Comparison of ENCODE assay signal across 11 cellular contexts in the genomic region with DNA sequence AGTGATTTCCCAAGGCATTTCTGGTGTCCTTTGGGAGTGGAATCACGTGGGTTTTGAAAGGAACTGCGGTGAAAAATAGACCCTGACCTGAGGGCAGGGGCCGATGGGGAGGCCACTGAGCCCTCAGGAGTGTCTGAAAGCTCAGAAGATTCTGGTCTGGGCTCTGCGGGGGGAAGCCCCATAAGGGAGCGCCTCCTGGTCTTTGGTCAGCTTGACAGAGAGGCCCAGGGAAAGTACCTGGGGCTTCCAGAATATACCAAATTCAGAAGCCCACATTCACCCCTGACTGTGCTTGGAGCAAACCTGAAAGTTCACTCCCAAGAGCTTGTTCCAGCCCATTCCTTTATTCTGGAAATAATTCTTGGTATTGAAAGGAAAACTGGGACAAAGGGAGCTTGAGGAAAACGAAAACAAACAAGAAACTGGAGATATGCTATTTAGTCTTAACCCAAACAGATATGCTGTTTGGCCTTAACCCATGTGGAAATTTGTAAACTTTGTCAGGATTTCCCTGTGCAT. TPM values are rescaled to one million over a fixed set of nuclear protein-coding genes. Genes with fewer than 3 reads are reported as not detected.
DNase-seq lines count a peak whose midpoint lies in the region; ATAC-seq and TF ChIP-seq lines count a peak whose summit lies in the region.
"Had no signal": no experiment of that assay in that cellular context is flagged by ENCODE, and none has a peak within 500 bp of the region (broad histone marks: within the 10 kb centered on the region; RNA-seq: fewer than 3 reads in every experiment).

No MANE protein-coding gene starts in this region.

- intact Hi-C loops in gastrocnemius medialis (cut with DNase I; ENCODE audit: low total_unique reads) = no loop called here

- H3K9me3 ChIP-seq in esophagus (ENCODE audit: control insufficient read depth in 2 of 2, insufficient read depth in 1 of 2, low read depth in 1 of 2, low read length in 1 of 2) (no peaks in the 10 kb centered on the region), gastrocnemius medialis (no peaks in the 10 kb centered on the region)

- H3K27ac ChIP-seq in esophagus (ENCODE audit: low read depth in 2 of 2, low read length in 1 of 2) (peak overlapping the region; percentile 40 to 47), gastrocnemius medialis (peak overlapping the region; percentile 48 to 68 (median 52))
- H3K27ac ChIP-seq: C4-2B had no signal

- no peak for TF ChIP-seq POLR2A in gastrocnemius medialis (IDR thresholded peaks at IDR 0.05)

- DNase-seq in GM19238 (ENCODE audit: insufficient read length, low spot score) (peak; percentile 43), gastrocnemius medialis (no peak), HCEC 1CT (no peak), middle frontal gyrus (ENCODE audit: extremely low spot score, low spot score) (no peak)
- DNase-seq: activated CD4-positive, alpha-beta T cell treated with anti-CD3 and anti-CD28 coated beads for 36 hours; erythroblast; NCI-H2029 treated with DMSO at 0.1 percent for 48 hours; stimulated activated CD4-positive, alpha-beta T cell treated with anti-CD3 and anti-CD28 coated beads, Interleukin-2, amount 100 ng/mL, for 24 hours had no signal

- H3K27me3 ChIP-seq in esophagus (ENCODE audit: control insufficient read depth in 1 of 2, insufficient read depth in 2 of 2, low read length in 2 of 2) (no peaks in the 10 kb centered on the region), gastrocnemius medialis (no peaks in the 10 kb centered on the region)

- WGBS in esophagus, 2 donors = 57 to 69% methylated on average over 6 of the region's 6 CpGs

- H3K4me1 ChIP-seq in esophagus (ENCODE audit: control insufficient read depth in 2 of 2, insufficient read depth in 2 of 2, low read length in 1 of 2) = peaks cover 0 to 4% of the 10 kb centered on the region in 2 donors
- peaks cover 10 to 18% of the 10 kb centered on the region in 2 donors for H3K4me1 ChIP-seq in gastrocnemius medialis

- in situ Hi-C loops in gastrocnemius medialis (cut with MboI; ENCODE audit: low sequenced_read_pairs in 4 of 4) = no loop called here

- no peak for ATAC-seq in gastrocnemius medialis
- ATAC-seq in GM21390 (IDR thresholded peaks at IDR 0.05; ENCODE audit: unreplicated experiment) = no peak
- ATAC-seq: activated CD4-positive, alpha-beta T cell treated with anti-CD3 and anti-CD28 coated beads for 36 hours had no signal

- H3K4me3 ChIP-seq in esophagus (ENCODE audit: low read depth in 1 of 2, low read length in 2 of 2) (no peak overlapping the region), gastrocnemius medialis (no peak overlapping the region)

- no peak for TF ChIP-seq CTCF in gastrocnemius medialis (IDR thresholded peaks at IDR 0.05 in 4 of 5, conservative IDR thresholded peaks at IDR 0.05 in 1 of 5)

- H3K36me3 ChIP-seq in esophagus (ENCODE audit: control insufficient read depth in 2 of 2, insufficient read depth in 2 of 2, low read length in 1 of 2) (peaks cover 16 to 20% of the 10 kb centered on the region in 2 donors), gastrocnemius medialis (peaks cover 4 to 71% of the 10 kb centered on the region in 2 donors)

RNA-seq across cellular contexts. Expression of a gene that starts 23.2 kb away (rescaled TPM):
- 10 to 100 TPM; 17.6 to 18.8 TPM for polyA plus RNA-seq in esophagus
- 10 to 100 TPM; 16.4 to 30.1 (median 24.1) TPM for total RNA-seq in gastrocnemius medialis

RNA-seq across cellular contexts. Expression of a gene that starts 39.9 kb away (rescaled TPM):
- polyA plus RNA-seq in esophagus = 1 to 10 TPM; 4.0 to 9.0 TPM
- total RNA-seq in gastrocnemius medialis = under 1 TPM in 3 of 4 donors, not detected in 1; 0.33 to 0.66 (median 0.47) TPM

RNA-seq across cellular contexts. Expression of a gene that starts 49.2 kb away (rescaled TPM):
- 10 to 100 TPM; 58.2 to 62.1 TPM for polyA plus RNA-seq in esophagus
- 10 to 100 TPM; 22.4 to 39.9 (median 27.5) TPM for total RNA-seq in gastrocnemius medialis

RNA-seq across cellular contexts. Expression of a gene that starts 54.1 kb away (rescaled TPM):
- polyA plus RNA-seq in esophagus = 10 to 100 TPM; 36.8 to 38.3 TPM
- 10 to 100 TPM; 49.7 to 81.9 (median 53.8) TPM for total RNA-seq in gastrocnemius medialis

RNA-seq across cellular contexts. Expression of a gene that starts 54.1 kb away (rescaled TPM):
- polyA plus RNA-seq in esophagus = 10 to 100 TPM; 27.0 to 27.5 TPM
- total RNA-seq in gastrocnemius medialis = 100 to 1,000 TPM in 2 of 4 donors, 10 to 100 TPM in 2; 65.3 to 138 (median 95.3) TPM
